18 cellular contexts compared by ENCODE assay signal in genomic region chr15:39298563-39298962, GRCh38.
"Had no signal": no experiment of that assay in that cellular context is flagged by ENCODE, and none has a peak within 500 bp of the region (broad histone marks: within the 10 kb centered on the region; RNA-seq: fewer than 3 reads in every experiment).

No MANE protein-coding gene starts in this region.

- H3K9ac ChIP-seq: neural progenitor cell had no signal

- H3K27me3 ChIP-seq: colonic mucosa, esophagus squamous epithelium, gastroesophageal sphincter, neural progenitor cell, ovary, right atrium auricular region, sigmoid colon, tibial artery had no signal

- H3K36me3 ChIP-seq: colonic mucosa, esophagus squamous epithelium, gastroesophageal sphincter, neural progenitor cell, ovary, right atrium auricular region, sigmoid colon, tibial artery had no signal

- ATAC-seq: gastroesophageal sphincter; left cardiac atrium; natural killer cell treated with Interleukin-12 subunit alpha and Interleukin-12 subunit beta and Interleukin-15 and Interleukin-18, amount 100 ng/mL, for 72 hours; stimulated activated memory B cell treated with anti-CD40 and anti-IgM and Interleukin-4, amounts not matched to agents 10 μg/mL and 1 μg/mL and 100 μg/mL, for 72 hours had no signal

- H3K4me1 ChIP-seq: colonic mucosa, neural progenitor cell, right atrium auricular region had no signal

- H3K27ac ChIP-seq: colonic mucosa, esophagus squamous epithelium, gastroesophageal sphincter, neural progenitor cell, ovary, right atrium auricular region, sigmoid colon had no signal

- H3K9me3 ChIP-seq: colonic mucosa, esophagus squamous epithelium, gastroesophageal sphincter, ovary, right atrium auricular region, sigmoid colon, tibial artery had no signal

- H3K4me2 ChIP-seq: neural progenitor cell had no signal

- DNase-seq: cerebellar nuclear complex; colonic mucosa; dermis blood vessel endothelial cell; esophagus squamous epithelium; foreskin fibroblast; immature natural killer cell; kidney; left cardiac atrium; nucleus accumbens; ovary; sigmoid colon; stimulated activated CD4-positive, alpha-beta T cell treated with anti-CD3 and anti-CD28 coated beads, Interleukin-4, amount 100 ng/mL, for 24 hours; tibial artery had no signal

- H2AFZ ChIP-seq: neural progenitor cell had no signal

- H3K4me3 ChIP-seq: colonic mucosa, esophagus squamous epithelium, gastroesophageal sphincter, neural progenitor cell, ovary, right atrium auricular region, sigmoid colon, tibial artery had no signal
